In genomic region chr1:32448773-32449456, GRCh38 we compare ENCODE assay signal across 10 cellular contexts. TPM values are rescaled to one million over a fixed set of nuclear protein-coding genes. Genes with fewer than 3 reads are reported as not detected.
DNase-seq lines count a peak whose midpoint lies in the region; ATAC-seq and TF ChIP-seq lines count a peak whose summit lies in the region.
"Had no signal": no experiment of that assay in that cellular context is flagged by ENCODE, and none has a peak within 500 bp of the region (broad histone marks: within the 10 kb centered on the region; RNA-seq: fewer than 3 reads in every experiment).

No MANE protein-coding gene starts in this region.

- CTCF ChIA-PET in activated CD8-positive, alpha-beta T cell treated with anti-CD3 and anti-CD28 coated beads for 36 hours (lab: Charles Lee) = interaction anchor here (0.7 to 1.9 kb wide), 10 partner anchors 12 to 167 kb away, joined by 3 to 6 read pairs (median 4); partner anchors contain the start of gene ZBTB8B
- CTCF ChIA-PET in activated CD8-positive, alpha-beta T cell treated with anti-CD3 and anti-CD28 coated beads, Interleukin-2, amount 10 ng/mL, durations not matched to agents 7 days and 5 days (lab: Charles Lee) = interaction anchor here (0.6 to 1.0 kb wide), 2 partner anchors 24 to 202 kb away, joined by 3 read pairs; partner anchors contain the start of gene RBBP4

- intact Hi-C loops in activated CD8-positive, alpha-beta T cell treated with anti-CD3 and anti-CD28 coated beads for 36 hours (cut with micrococcal nuclease) = no loop called here
- intact Hi-C loops in testis (cut with DNase I; ENCODE audit: low total_unique reads) = no loop called here

- peak; percentile 44 for DNase-seq in activated CD8-positive, alpha-beta T cell treated with anti-CD3 and anti-CD28 coated beads for 36 hours
- no peak for DNase-seq in activated CD8-positive, alpha-beta T cell treated with anti-CD3 and anti-CD28 coated beads, Interleukin-2, amount 10 ng/mL, durations not matched to agents 7 days and 5 days
- DNase-seq in NCI-H1048 (lab: John Stamatoyannopoulos, UW) = peak; percentile 12
- peak; percentile 29 for DNase-seq in choroid plexus epithelial cell (ENCODE audit: low read depth)
- DNase-seq in testis = peak; percentile 58
- no peak for DNase-seq in middle frontal gyrus (ENCODE audit: extremely low spot score, low spot score)
- DNase-seq: NCI-H510A had no signal

- no peaks in the 10 kb centered on the region for H3K4me1 Mint-ChIP-seq in activated CD8-positive, alpha-beta T cell treated with anti-CD3 and anti-CD28 coated beads for 36 hours (ENCODE audit: low read depth)
- no peaks in the 10 kb centered on the region for H3K4me1 Mint-ChIP-seq in activated CD8-positive, alpha-beta T cell treated with anti-CD3 and anti-CD28 coated beads, Interleukin-2, amount 10 ng/mL, durations not matched to agents 7 days and 5 days (ENCODE audit: low read depth)

- no peak for TF ChIP-seq POLR2A in testis (IDR thresholded peaks at IDR 0.05)

- no peak overlapping the region for H3K4me3 ChIP-seq in choroid plexus epithelial cell (ENCODE audit: low read depth, low read length)
- no peak overlapping the region for H3K4me3 ChIP-seq in testis

- TF ChIP-seq CTCF in activated CD8-positive, alpha-beta T cell treated with anti-CD3 and anti-CD28 coated beads for 36 hours (IDR thresholded peaks at IDR 0.05) = no peak
- peak; percentile 12 for TF ChIP-seq CTCF in choroid plexus epithelial cell (conservative IDR thresholded peaks at IDR 0.05; ENCODE audit: low read depth, low read length)
- peak in 2 of 3 experiments; percentile 5 to 36 for TF ChIP-seq CTCF in testis (IDR thresholded peaks at IDR 0.05)

- H3K9me3 Mint-ChIP-seq in activated CD8-positive, alpha-beta T cell treated with anti-CD3 and anti-CD28 coated beads for 36 hours = peaks cover 7% of the 10 kb centered on the region
- peaks cover 4% of the 10 kb centered on the region for H3K9me3 Mint-ChIP-seq in activated CD8-positive, alpha-beta T cell treated with anti-CD3 and anti-CD28 coated beads, Interleukin-2, amount 10 ng/mL, durations not matched to agents 7 days and 5 days (ENCODE audit: insufficient read depth)

- POLR2A ChIA-PET in activated CD8-positive, alpha-beta T cell treated with anti-CD3 and anti-CD28 coated beads for 36 hours (lab: Charles Lee) = no interaction called here
- POLR2A ChIA-PET in activated CD8-positive, alpha-beta T cell treated with anti-CD3 and anti-CD28 coated beads, Interleukin-2, amount 10 ng/mL, durations not matched to agents 7 days and 5 days (lab: Charles Lee) = no interaction called here

- H3K27me3 ChIP-seq in testis = no peaks in the 10 kb centered on the region

- peaks cover 26% of the 10 kb centered on the region for H3K27me3 Mint-ChIP-seq in activated CD8-positive, alpha-beta T cell treated with anti-CD3 and anti-CD28 coated beads for 36 hours
- peaks cover 6% of the 10 kb centered on the region for H3K27me3 Mint-ChIP-seq in activated CD8-positive, alpha-beta T cell treated with anti-CD3 and anti-CD28 coated beads, Interleukin-2, amount 10 ng/mL, durations not matched to agents 7 days and 5 days (ENCODE audit: low read depth)

- no peaks in the 10 kb centered on the region for H3K9me3 ChIP-seq in testis

- H3K4me1 ChIP-seq in testis = peaks cover 4% of the 10 kb centered on the region

- H3K4me3 Mint-ChIP-seq in activated CD8-positive, alpha-beta T cell treated with anti-CD3 and anti-CD28 coated beads for 36 hours = no peak overlapping the region
- no peak overlapping the region for H3K4me3 Mint-ChIP-seq in activated CD8-positive, alpha-beta T cell treated with anti-CD3 and anti-CD28 coated beads, Interleukin-2, amount 10 ng/mL, durations not matched to agents 7 days and 5 days

- no peak overlapping the region for H3K27ac ChIP-seq in testis

- H3K36me3 ChIP-seq in testis (ENCODE audit: low read depth, missing control alignments) = no peaks in the 10 kb centered on the region

- ATAC-seq in activated CD8-positive, alpha-beta T cell treated with anti-CD3 and anti-CD28 coated beads for 36 hours = no peak
- no peak for ATAC-seq in activated CD8-positive, alpha-beta T cell treated with anti-CD3 and anti-CD28 coated beads, Interleukin-2, amount 10 ng/mL, durations not matched to agents 7 days and 5 days
- ATAC-seq in HG02610 (IDR thresholded peaks at IDR 0.05; ENCODE audit: unreplicated experiment) = no peak
- no peak for ATAC-seq in GM18907 (IDR thresholded peaks at IDR 0.05; ENCODE audit: unreplicated experiment)

- 69 to 75% methylated on average over 12 of the region's 12 CpGs for WGBS in testis, 2 donors

- no peak overlapping the region for H3K27ac Mint-ChIP-seq in activated CD8-positive, alpha-beta T cell treated with anti-CD3 and anti-CD28 coated beads for 36 hours
- no peak overlapping the region for H3K27ac Mint-ChIP-seq in activated CD8-positive, alpha-beta T cell treated with anti-CD3 and anti-CD28 coated beads, Interleukin-2, amount 10 ng/mL, durations not matched to agents 7 days and 5 days

- peaks cover 4% of the 10 kb centered on the region for H3K36me3 Mint-ChIP-seq in activated CD8-positive, alpha-beta T cell treated with anti-CD3 and anti-CD28 coated beads for 36 hours (ENCODE audit: low read depth)
- H3K36me3 Mint-ChIP-seq in activated CD8-positive, alpha-beta T cell treated with anti-CD3 and anti-CD28 coated beads, Interleukin-2, amount 10 ng/mL, durations not matched to agents 7 days and 5 days (ENCODE audit: low read depth) = no peaks in the 10 kb centered on the region

RNA-seq across cellular contexts. Expression of gene ZBTB8B, which starts 16.0 kb away (rescaled TPM):
- total RNA-seq in activated CD8-positive, alpha-beta T cell treated with anti-CD3 and anti-CD28 coated beads for 36 hours = not detected
- not detected for total RNA-seq in activated CD8-positive, alpha-beta T cell treated with anti-CD3 and anti-CD28 coated beads, Interleukin-2, amount 10 ng/mL, durations not matched to agents 7 days and 5 days
- under 1 TPM; 0.50 to 0.55 TPM for total RNA-seq in testis
- polyA plus RNA-seq in testis (ENCODE audit: insufficient read depth, low read depth, low replicate concordance) = 0.21 TPM
- total RNA-seq: mononuclear cell had no signal

RNA-seq across cellular contexts. Expression of gene BSDC1, which starts 54.7 kb away (rescaled TPM):
- 10 to 100 TPM; 30.6 to 33.3 TPM for total RNA-seq in activated CD8-positive, alpha-beta T cell treated with anti-CD3 and anti-CD28 coated beads for 36 hours
- total RNA-seq in activated CD8-positive, alpha-beta T cell treated with anti-CD3 and anti-CD28 coated beads, Interleukin-2, amount 10 ng/mL, durations not matched to agents 7 days and 5 days = 10 to 100 TPM; 37.3 to 38.5 TPM
- 100 to 1,000 TPM; 160 to 234 TPM for total RNA-seq in testis
- polyA plus RNA-seq in testis (ENCODE audit: insufficient read depth, low read depth, low replicate concordance) = 130 TPM

Comparison
In these comparisons a context has a peak if more than half of its experiments do, and no peak if none do; other contexts are left out.
1. DNase-seq: peak in activated CD8-positive, alpha-beta T cell treated with anti-CD3 and anti-CD28 coated beads for 36 hours (single experiment), NCI-H1048 (single experiment), choroid plexus epithelial cell (single experiment) and testis (single experiment); none in activated CD8-positive, alpha-beta T cell treated with anti-CD3 and anti-CD28 coated beads, Interleukin-2, amount 10 ng/mL, durations not matched to agents 7 days and 5 days (single experiment) and middle frontal gyrus (single experiment).
2. RNA of gene BSDC1, which starts 54.7 kb away (total RNA-seq): 160 to 234 TPM in testis; 37.3 to 38.5 TPM in activated CD8-positive, alpha-beta T cell treated with anti-CD3 and anti-CD28 coated beads, Interleukin-2, amount 10 ng/mL, durations not matched to agents 7 days and 5 days and 30.6 to 33.3 TPM in activated CD8-positive, alpha-beta T cell treated with anti-CD3 and anti-CD28 coated beads for 36 hours; every median in the first group is over 4 times any median in the second.